18 cellular contexts compared by ENCODE assay signal in genomic region chr6:20415304-20416062, GRCh38. TPM values are rescaled to one million over a fixed set of nuclear protein-coding genes. Genes with fewer than 3 reads are reported as not detected.
A peak's percentile ranks its signal among the peaks of the same experiment; 100 is the strongest.
DNase-seq lines count a peak whose midpoint lies in the region; TF ChIP-seq lines count a peak whose summit lies in the region.
"Had no signal": no experiment of that assay in that cellular context is flagged by ENCODE, and none has a peak within 500 bp of the region (broad histone marks: within the 10 kb centered on the region; RNA-seq: fewer than 3 reads in every experiment).

No MANE protein-coding gene starts in this region.

- H3K36me3 Mint-ChIP-seq in CD14-positive monocyte = peaks cover 18 to 20% of the 10 kb centered on the region in 2 donors

- TF ChIP-seq CTCF in CD14-positive monocyte (IDR thresholded peaks at IDR 0.05) = no peak
- TF ChIP-seq CTCF in colonic mucosa (IDR thresholded peaks at IDR 0.05) = no peak
- no peak for TF ChIP-seq CTCF in neutrophil (IDR thresholded peaks at IDR 0.05)

- H3K9me3 ChIP-seq in KOPT-K1 (ENCODE audit: insufficient read depth, low read length, poor library complexity, severe bottlenecking) (no peaks in the 10 kb centered on the region), colonic mucosa (no peaks in the 10 kb centered on the region), neutrophil (no peaks in the 10 kb centered on the region)
- H3K9me3 ChIP-seq: body of pancreas, testis had no signal

- no peaks in the 10 kb centered on the region for H3K9me3 Mint-ChIP-seq in CD14-positive monocyte
- H3K9me3 Mint-ChIP-seq: activated naive CD8-positive, alpha-beta T cell treated with anti-CD3 and anti-CD28 coated beads, Interleukin-2, amount 10 ng/mL, durations not matched to agents 7 days and 5 days had no signal

- peaks cover 88% of the 10 kb centered on the region for H3K4me1 Mint-ChIP-seq in CD14-positive monocyte

- intact Hi-C loops in CD14-positive monocyte (cut with micrococcal nuclease) (no loop called here), colonic mucosa (cut with DNase I) (no loop called here)

- peaks cover 13% of the 10 kb centered on the region for H3K4me1 ChIP-seq in colonic mucosa
- H3K4me1 ChIP-seq in neutrophil (ENCODE audit: control insufficient read depth in 1 of 2, insufficient read depth in 1 of 2, low read depth in 1 of 2, low read length in 1 of 2) = peaks cover 60 to 84% of the 10 kb centered on the region in 2 experiments
- H3K4me1 ChIP-seq: body of pancreas, testis had no signal

- no peaks in the 10 kb centered on the region for H3K27me3 ChIP-seq in colonic mucosa
- no peaks in the 10 kb centered on the region for H3K27me3 ChIP-seq in neutrophil
- H3K27me3 ChIP-seq: body of pancreas, testis had no signal

- peak overlapping the region in 1 of 2 donors; percentile 48 for H3K9ac ChIP-seq in colonic mucosa (ENCODE audit: low read depth in 2 of 2, low read length in 2 of 2)

- H3K4me3 ChIP-seq in colonic mucosa = no peak overlapping the region
- no peak overlapping the region for H3K4me3 ChIP-seq in neutrophil (ENCODE audit: low read depth in 1 of 2, low read length in 1 of 2)
- H3K4me3 ChIP-seq: body of pancreas, testis had no signal

- DNase-seq in CD14-positive monocyte (ENCODE audit: low spot score) = no peak
- no peak for DNase-seq in colonic mucosa
- no peak for DNase-seq in mucosa of gallbladder (ENCODE audit: low spot score)
- DNase-seq in NOMO-1 treated with DMSO at 0.1 percent for 48 hours (lab: John Stamatoyannopoulos, UW; ENCODE audit: unreplicated experiment) = no peak
- DNase-seq in NCI-H345 treated with DMSO at 0.1 percent for 48 hours (lab: John Stamatoyannopoulos, UW; ENCODE audit: unreplicated experiment) = no peak
- DNase-seq in NCI-H2107 (lab: John Stamatoyannopoulos, UW) = no peak
- DNase-seq: activated naive CD8-positive, alpha-beta T cell treated with anti-CD3 and anti-CD28 coated beads, Interleukin-2, amount 10 ng/mL, durations not matched to agents 7 days and 5 days; body of pancreas; DND-41; H7; KG1; NCI-H1105; NCI-H2081 treated with DMSO at 0.1 percent for 48 hours; right cardiac atrium; T-helper 9 cell; testis had no signal

- H3K27ac ChIP-seq in KOPT-K1 (ENCODE audit: low read depth, low read length, poor library complexity, severe bottlenecking) = peak overlapping the region; percentile 46
- peak overlapping the region; percentile 65 for H3K27ac ChIP-seq in colonic mucosa
- peak overlapping the region; percentile 64 for H3K27ac ChIP-seq in neutrophil
- H3K27ac ChIP-seq: body of pancreas, testis had no signal

- H3K27me3 Mint-ChIP-seq in CD14-positive monocyte (ENCODE audit: low read depth in 3 of 3) = peaks cover 0 to 2% (median 0%) of the 10 kb centered on the region in 3 donors
- H3K27me3 Mint-ChIP-seq: activated naive CD8-positive, alpha-beta T cell treated with anti-CD3 and anti-CD28 coated beads, Interleukin-2, amount 10 ng/mL, durations not matched to agents 7 days and 5 days had no signal

- H3K27ac Mint-ChIP-seq in CD14-positive monocyte = peak overlapping the region in 4 of 7 donors; percentile 9 to 67 (median 63)

- H3K4me3 Mint-ChIP-seq in CD14-positive monocyte = no peak overlapping the region

- peaks cover 61% of the 10 kb centered on the region for H3K36me3 ChIP-seq in KOPT-K1 (ENCODE audit: insufficient read depth, low read length)
- no peaks in the 10 kb centered on the region for H3K36me3 ChIP-seq in colonic mucosa
- peaks cover 8% of the 10 kb centered on the region for H3K36me3 ChIP-seq in neutrophil

RNA-seq across cellular contexts. Expression of gene E2F3, which starts 13.8 kb away (rescaled TPM):
- 1 to 10 TPM; 7.5 to 8.9 TPM for polyA plus RNA-seq in CD14-positive monocyte
- 10 to 100 TPM in 1 of 2 donors, 1 to 10 TPM in 1; 10.0 to 11.2 TPM for total RNA-seq in colonic mucosa
- 7.7 TPM for total RNA-seq in mucosa of gallbladder
